Comparison of ENCODE assay signal across 9 cellular contexts in the genomic region with DNA sequence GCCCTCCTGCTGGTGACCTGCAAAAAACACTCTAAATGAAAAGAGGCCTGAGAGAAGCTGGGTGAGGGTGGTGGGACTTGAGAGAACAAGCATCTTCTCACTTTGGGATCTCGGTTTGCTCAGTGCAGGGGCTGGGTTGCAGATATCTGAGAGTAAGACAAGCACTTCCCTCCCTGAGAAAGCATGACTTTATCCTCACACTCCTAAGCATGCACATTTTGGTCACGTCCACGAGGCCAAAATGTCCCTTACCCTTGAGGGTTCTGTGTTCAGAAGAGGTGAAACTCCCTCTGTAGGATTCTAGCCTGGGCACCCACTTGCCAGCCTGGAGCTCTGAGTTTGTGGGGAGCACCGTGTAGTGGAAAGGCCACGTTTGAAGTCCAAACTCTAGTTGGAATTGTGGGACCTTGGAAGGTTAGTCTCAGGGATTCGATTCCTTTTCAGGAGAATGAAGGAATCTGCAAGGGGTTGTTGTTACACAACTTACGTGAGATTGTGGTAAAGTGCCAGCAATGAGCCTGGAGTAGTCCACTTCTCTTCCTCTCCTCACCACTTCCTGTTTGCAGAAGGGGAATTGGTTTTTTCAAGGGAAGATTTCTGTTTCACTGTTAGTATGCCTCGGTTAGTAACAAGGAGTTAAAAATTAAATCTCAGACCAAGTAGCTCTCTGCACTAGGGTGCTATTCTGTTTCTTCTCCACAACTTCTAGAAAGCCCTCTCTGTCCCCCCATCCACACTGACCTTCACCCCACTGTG.
A peak's percentile ranks its signal among the peaks of the same experiment; 100 is the strongest.
DNase-seq lines count a peak whose midpoint lies in the region; ATAC-seq lines count a peak whose summit lies in the region.
"Had no signal": no experiment of that assay in that cellular context is flagged by ENCODE, and none has a peak within 500 bp of the region (broad histone marks: within the 10 kb centered on the region; RNA-seq: fewer than 3 reads in every experiment).

No MANE protein-coding gene starts in this region.

- H3K9me3 Mint-ChIP-seq in activated naive CD4-positive, alpha-beta T cell treated with anti-CD3 and anti-CD28 coated beads, Interleukin-2, amount 50 U/mL, for 24 hours = no peaks in the 10 kb centered on the region
- no peaks in the 10 kb centered on the region for H3K9me3 Mint-ChIP-seq in stimulated activated naive CD8-positive, alpha-beta T cell treated with anti-CD3 and anti-CD28 coated beads, Interleukin-15, amount 100 ng/mL, for 72 hours

- H3K36me3 Mint-ChIP-seq in activated naive CD4-positive, alpha-beta T cell treated with anti-CD3 and anti-CD28 coated beads, Interleukin-2, amount 50 U/mL, for 24 hours = no peaks in the 10 kb centered on the region

- H3K27ac Mint-ChIP-seq in activated naive CD4-positive, alpha-beta T cell treated with anti-CD3 and anti-CD28 coated beads, Interleukin-2, amount 50 U/mL, for 24 hours = peak overlapping the region; percentile 46
- peak overlapping the region in 1 of 2 donors; percentile 75 for H3K27ac Mint-ChIP-seq in stimulated activated naive CD8-positive, alpha-beta T cell treated with anti-CD3 and anti-CD28 coated beads, Interleukin-15, amount 100 ng/mL, for 72 hours

- no peak for DNase-seq in activated naive CD4-positive, alpha-beta T cell treated with Interleukin-2 at 50 U/mL for 16 hours
- peak; percentile 60 for DNase-seq in amniotic epithelial cell (ENCODE audit: low read depth)
- DNase-seq in stimulated activated naive CD8-positive, alpha-beta T cell treated with anti-CD3 and anti-CD28 coated beads, Interleukin-15, amount 100 ng/mL, for 72 hours = no peak
- no peak for DNase-seq in iPS-NIHi7 (ENCODE audit: extremely low spot score)
- DNase-seq in RKO (ENCODE audit: low spot score) = no peak
- DNase-seq: NCI-H446 treated with DMSO at 0.1 percent for 48 hours had no signal

- H3K4me3 Mint-ChIP-seq in activated naive CD4-positive, alpha-beta T cell treated with anti-CD3 and anti-CD28 coated beads, Interleukin-2, amount 50 U/mL, for 24 hours = peak overlapping the region; percentile 49
- peak overlapping the region; percentile 63 to 64 for H3K4me3 Mint-ChIP-seq in stimulated activated naive CD8-positive, alpha-beta T cell treated with anti-CD3 and anti-CD28 coated beads, Interleukin-15, amount 100 ng/mL, for 72 hours

- no peaks in the 10 kb centered on the region for H3K27me3 Mint-ChIP-seq in activated naive CD4-positive, alpha-beta T cell treated with anti-CD3 and anti-CD28 coated beads, Interleukin-2, amount 50 U/mL, for 24 hours
- peaks cover 35% of the 10 kb centered on the region for H3K27me3 Mint-ChIP-seq in stimulated activated naive CD8-positive, alpha-beta T cell treated with anti-CD3 and anti-CD28 coated beads, Interleukin-15, amount 100 ng/mL, for 72 hours

- ATAC-seq in HG03442 (IDR thresholded peaks at IDR 0.05; ENCODE audit: unreplicated experiment) (peak; percentile 42), GM19467 (IDR thresholded peaks at IDR 0.05; ENCODE audit: unreplicated experiment) (no peak)
- ATAC-seq in stimulated activated naive CD8-positive, alpha-beta T cell treated with anti-CD3 and anti-CD28 coated beads, Interleukin-15, amount 100 ng/mL, for 72 hours = peak; percentile 20

- peaks cover 43% of the 10 kb centered on the region for H3K4me1 Mint-ChIP-seq in activated naive CD4-positive, alpha-beta T cell treated with anti-CD3 and anti-CD28 coated beads, Interleukin-2, amount 50 U/mL, for 24 hours
- peaks cover 42% of the 10 kb centered on the region for H3K4me1 Mint-ChIP-seq in stimulated activated naive CD8-positive, alpha-beta T cell treated with anti-CD3 and anti-CD28 coated beads, Interleukin-15, amount 100 ng/mL, for 72 hours
